Comparison of ENCODE assay signal across 15 cellular contexts in the genomic region with DNA sequence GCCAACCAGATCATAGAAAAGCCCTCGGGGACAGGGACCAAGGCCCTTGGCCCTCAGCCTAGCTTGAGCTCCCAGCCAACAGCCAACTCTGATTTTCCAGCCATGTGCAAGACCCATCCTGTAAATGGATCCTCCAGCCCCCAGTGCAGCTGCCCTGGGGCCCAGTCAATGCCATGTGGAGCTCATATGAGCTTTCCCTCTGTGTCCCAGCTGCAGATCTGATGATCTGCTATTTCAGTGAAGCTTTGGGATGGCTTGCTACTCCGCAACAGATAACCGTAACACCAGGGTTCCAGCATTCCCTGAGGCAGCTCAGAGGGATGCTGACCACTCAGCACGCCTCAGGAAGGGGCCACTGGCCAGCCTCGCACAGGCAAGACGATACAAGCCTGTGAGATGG. TPM values are rescaled to one million over a fixed set of nuclear protein-coding genes. Genes with fewer than 3 reads are reported as not detected.
DNase-seq lines count a peak whose midpoint lies in the region; ATAC-seq and TF ChIP-seq lines count a peak whose summit lies in the region.
"Had no signal": no experiment of that assay in that cellular context is flagged by ENCODE, and none has a peak within 500 bp of the region (broad histone marks: within the 10 kb centered on the region; RNA-seq: fewer than 3 reads in every experiment).

No MANE protein-coding gene starts in this region.

- no peaks in the 10 kb centered on the region for H3K79me2 ChIP-seq in neural progenitor cell (ENCODE audit: low read depth)

- no peak overlapping the region for H3K27ac ChIP-seq in neural progenitor cell
- H3K27ac ChIP-seq: A549, BLaER1 had no signal

- no peaks in the 10 kb centered on the region for H3K4me1 ChIP-seq in BE2C
- H3K4me1 ChIP-seq in neural progenitor cell, result peaks cover 8% of the 10 kb centered on the region
- H3K4me1 ChIP-seq: A549 had no signal

- H3K27me3 Mint-ChIP-seq in neural progenitor cell (ENCODE audit: insufficient read depth, low read depth), result peaks cover 13% of the 10 kb centered on the region
- H3K27me3 Mint-ChIP-seq: CD8-positive, alpha-beta memory T cell had no signal

- H3K9ac ChIP-seq in neural progenitor cell, result no peak overlapping the region
- H3K9ac ChIP-seq: BLaER1 had no signal

- peak overlapping the region; percentile 67 for H3K27ac Mint-ChIP-seq in neural progenitor cell
- H3K27ac Mint-ChIP-seq: GM23338 had no signal

- H4K20me1 ChIP-seq in neural progenitor cell (ENCODE audit: low read depth), result no peaks in the 10 kb centered on the region
- H4K20me1 ChIP-seq: BLaER1 had no signal

- H2AFZ ChIP-seq in neural progenitor cell (replicated peaks), result no peak overlapping the region
- H2AFZ ChIP-seq: GM23338 had no signal

- H3K36me3 ChIP-seq in BE2C, result no peaks in the 10 kb centered on the region
- no peaks in the 10 kb centered on the region for H3K36me3 ChIP-seq in neural progenitor cell
- H3K36me3 ChIP-seq: BLaER1 had no signal

- H3K27me3 ChIP-seq in BE2C, result no peaks in the 10 kb centered on the region
- H3K27me3 ChIP-seq in neural progenitor cell, result peaks cover 8% of the 10 kb centered on the region
- H3K27me3 ChIP-seq: BLaER1 had no signal

- H3K9me3 ChIP-seq in BE2C (no peaks in the 10 kb centered on the region), neural progenitor cell (ENCODE audit: low read depth) (no peaks in the 10 kb centered on the region)
- H3K9me3 ChIP-seq: A549, BLaER1, Caco-2 had no signal

- H3K36me3 Mint-ChIP-seq in neural progenitor cell, result no peaks in the 10 kb centered on the region
- H3K36me3 Mint-ChIP-seq: CD8-positive, alpha-beta memory T cell had no signal

- peaks cover 2% of the 10 kb centered on the region for H3K9me3 Mint-ChIP-seq in neural progenitor cell
- H3K9me3 Mint-ChIP-seq: CD8-positive, alpha-beta memory T cell; GM23338; H9 had no signal

- H3K4me3 ChIP-seq in BE2C (ENCODE audit: low read depth, low read length) (no peak overlapping the region), neural progenitor cell (no peak overlapping the region)
- H3K4me3 ChIP-seq: A549, BLaER1, GM12878, GM23338 had no signal

- TF ChIP-seq CTCF in BE2C (IDR thresholded peaks at IDR 0.05; ENCODE audit: low read depth, low read length), result no peak
- no peak for TF ChIP-seq CTCF in neural progenitor cell (IDR thresholded peaks at IDR 0.05)

- H3K4me3 Mint-ChIP-seq in neural progenitor cell, result no peak overlapping the region
- H3K4me3 Mint-ChIP-seq: GM23338, H9 had no signal

- peak; percentile 46 for DNase-seq in BE2C
- peak; percentile 49 for DNase-seq in RPMI7951 (ENCODE audit: low read depth)
- DNase-seq in cortex of kidney (lab: John Stamatoyannopoulos, UW), result peak; percentile 11
- no peak for DNase-seq in neural progenitor cell (ENCODE audit: low spot score)
- no peak for DNase-seq in activated naive CD4-positive, alpha-beta T cell treated with anti-CD3 and anti-CD28 coated beads, Interleukin-2, amount 50 U/mL, for 16 hours
- DNase-seq: Caco-2; CD8-positive, alpha-beta memory T cell; H9 had no signal

- peaks cover 25% of the 10 kb centered on the region for H3K4me1 Mint-ChIP-seq in neural progenitor cell

- no peaks in the 10 kb centered on the region for H3F3A ChIP-seq in neural progenitor cell (ENCODE audit: low read depth)

- no peak overlapping the region for H3K4me2 ChIP-seq in neural progenitor cell
- H3K4me2 ChIP-seq: A549, BLaER1, GM23338 had no signal

- ATAC-seq in HG03097 (IDR thresholded peaks at IDR 0.05; ENCODE audit: low FRiP score, unreplicated experiment), result no peak
- ATAC-seq in HG03342 (IDR thresholded peaks at IDR 0.05; ENCODE audit: unreplicated experiment), result no peak
- ATAC-seq: A549, GM12878, GM23338, HepG2 had no signal

RNA-seq across cellular contexts. Expression of a gene that starts 40.4 kb away (rescaled TPM):
- 28.4 TPM for polyA plus RNA-seq in BE2C (2012; ENCODE audit: insufficient read depth, insufficient read length, low read depth)
- total RNA-seq in RPMI7951 (2014; rRNA removed; shearing (Covaris generic)), result 15.6 and 16.9 TPM in 2 replicates
- 35.3 and 38.1 TPM in 2 replicates for total RNA-seq in neural progenitor cell (ENCODE audit: low replicate concordance)

Comparison
In these comparisons a context has a peak if more than half of its experiments do, and no peak if none do; other contexts are left out.
1. DNase-seq: peak in BE2C (single experiment), RPMI7951 (single experiment) and cortex of kidney (single experiment); none in neural progenitor cell (single experiment) and activated naive CD4-positive, alpha-beta T cell treated with anti-CD3 and anti-CD28 coated beads, Interleukin-2, amount 50 U/mL, for 16 hours (single experiment).